In genomic region chr20:1702288-1702687, GRCh38 we compare ENCODE assay signal across 21 cellular contexts. TPM values are rescaled to one million over a fixed set of nuclear protein-coding genes. Genes with fewer than 3 reads are reported as not detected.
DNase-seq lines count a peak whose midpoint lies in the region; ATAC-seq, FAIRE-seq and TF ChIP-seq lines count a peak whose summit lies in the region.
"Had no signal": no experiment of that assay in that cellular context is flagged by ENCODE, and none has a peak within 500 bp of the region (broad histone marks: within the 10 kb centered on the region; RNA-seq: fewer than 3 reads in every experiment).

No MANE protein-coding gene starts in this region.

- no peak for FAIRE-seq in GM12878 (lab: Jason Lieb, UNC)
- FAIRE-seq: keratinocyte had no signal

- ATAC-seq in GM12878 (no peak), GM21367 (IDR thresholded peaks at IDR 0.05; ENCODE audit: unreplicated experiment) (no peak)
- ATAC-seq: Panc1 had no signal

- no TSS peak for BruUV-seq in GM12878 (replicated peaks; lab: Mats Ljungman, UMichigan)

- no peak overlapping the region for H3K4me3 Mint-ChIP-seq in immature natural killer cell
- H3K4me3 Mint-ChIP-seq: CD4-positive, CD25-positive, alpha-beta regulatory T cell; central memory CD8-positive, alpha-beta T cell; endodermal cell; neural progenitor cell had no signal

- no peak overlapping the region for H3K4me2 ChIP-seq in GM12878 (ENCODE audit: control insufficient read depth, insufficient read depth)
- H3K4me2 ChIP-seq: hepatocyte, neural progenitor cell had no signal

- H2AFZ ChIP-seq in GM12878 (ENCODE audit: control insufficient read depth, low read depth, low read length) = no peak overlapping the region
- H2AFZ ChIP-seq: hepatocyte, neural progenitor cell had no signal

- RAD21 ChIA-PET in GM12878 (lab: Charles Lee; ENCODE audit: unreplicated experiment) = no interaction called here

- H3K36me3 Mint-ChIP-seq in immature natural killer cell = no peaks in the 10 kb centered on the region
- H3K36me3 Mint-ChIP-seq: CD4-positive, CD25-positive, alpha-beta regulatory T cell; neural progenitor cell had no signal

- no peak for TF ChIP-seq EP300 in GM12878 (IDR thresholded peaks at IDR 0.05; ENCODE audit: borderline replicate concordance in 1 of 2, control insufficient read depth in 1 of 2, low read depth in 2 of 2, low read length in 2 of 2)

- H3K27me3 Mint-ChIP-seq in immature natural killer cell (ENCODE audit: low read depth in 3 of 3) = peaks cover 1 to 6% (median 2%) of the 10 kb centered on the region in 3 donors
- H3K27me3 Mint-ChIP-seq: central memory CD8-positive, alpha-beta T cell had no signal

- H3K9me3 Mint-ChIP-seq in immature natural killer cell = peaks cover 0 to 2% (median 0%) of the 10 kb centered on the region in 6 donors
- H3K9me3 Mint-ChIP-seq: endodermal cell, neural progenitor cell had no signal

- no peak for TF ChIP-seq RAD21 in GM12878 (IDR thresholded peaks at IDR 0.05; ENCODE audit: insufficient read depth, low read depth, low read length)

- no peaks in the 10 kb centered on the region; a peak in 1 of 4 replicates for H3K27me3 ChIP-seq in GM12878 (replicated peaks in 1 of 2; ENCODE audit: control insufficient read depth in 2 of 2, insufficient read depth in 2 of 2, low read length in 1 of 2)
- H3K27me3 ChIP-seq: thyroid gland had no signal

- no peaks in the 10 kb centered on the region for H3K79me2 ChIP-seq in GM12878 (ENCODE audit: control insufficient read depth, insufficient read depth, low read length)
- H3K79me2 ChIP-seq: hepatocyte had no signal

- no peak overlapping the region for H3K27ac Mint-ChIP-seq in immature natural killer cell
- H3K27ac Mint-ChIP-seq: CD4-positive, CD25-positive, alpha-beta regulatory T cell; endodermal cell; neural progenitor cell had no signal

- H3K4me1 Mint-ChIP-seq in immature natural killer cell = peaks cover 3% of the 10 kb centered on the region in 2 donors
- H3K4me1 Mint-ChIP-seq: endodermal cell, neural progenitor cell had no signal

- DNase-seq in LHCN-M2 (ENCODE audit: low read depth) (peak; percentile 60), RPMI8226 (peak; percentile 72), GM12878 (ENCODE audit: low read depth, low spot score) (no peak), cerebellum (ENCODE audit: low spot score) (no peak), immature natural killer cell (no peak), NCI-H1694 (lab: John Stamatoyannopoulos, UW) (no peak)
- DNase-seq: CD4-positive, CD25-positive, alpha-beta regulatory T cell; DMS79 treated with DMSO at 0.1 percent for 48 hours; endodermal cell; NCI-H1048; NCI-H526 treated with DMSO at 0.1 percent for 48 hours; SW 1271; thyroid gland had no signal

- H3K4me1 ChIP-seq in GM12878 (ENCODE audit: control insufficient read depth, insufficient read depth, low read length) = no peaks in the 10 kb centered on the region
- H3K4me1 ChIP-seq: thyroid gland had no signal

- H3K4me3 ChIP-seq in GM12878 = no peak overlapping the region
- H3K4me3 ChIP-seq: hepatocyte, neural progenitor cell, thyroid gland had no signal

- no peak for TF ChIP-seq POLR2A in GM12878 (IDR thresholded peaks at IDR 0.05; ENCODE audit: low read depth, low read length)

- H4K20me1 ChIP-seq in GM12878 (ENCODE audit: control insufficient read depth, insufficient read depth) = no peaks in the 10 kb centered on the region

- SMC1A ChIA-PET in GM12878 (lab: Charles Lee; ENCODE audit: uncharacterized antibody, unreplicated experiment) = interaction anchor here (0.8 kb wide), 1 partner anchor 160 kb away, joined by 3 read pairs; no protein-coding TSS in a partner anchor

- H3K9me3 ChIP-seq in GM12878 (replicated peaks; ENCODE audit: control insufficient read depth, insufficient read depth, low read length) = no peaks in the 10 kb centered on the region
- H3K9me3 ChIP-seq: thyroid gland had no signal

- H3K36me3 ChIP-seq in GM12878 (ENCODE audit: control insufficient read depth in 2 of 2, insufficient read depth in 2 of 2, low read length in 1 of 2) = no peaks in the 10 kb centered on the region
- H3K36me3 ChIP-seq: neural progenitor cell, thyroid gland had no signal

- TF ChIP-seq CTCF in GM12878 (IDR thresholded peaks at IDR 0.05 in 2 of 3, conservative IDR thresholded peaks at IDR 0.05 in 1 of 3; ENCODE audit: control insufficient read depth in 2 of 3, extremely low read depth in 1 of 3, insufficient read depth in 1 of 3, low read depth in 3 of 3, low read length in 3 of 3) = no peak

- CTCF ChIA-PET in GM12878 (lab: Yijun Ruan, JAX) = no interaction called here

- POLR2A ChIA-PET in GM12878 (lab: Charles Lee) = no interaction called here

- no peak overlapping the region for H3K9ac ChIP-seq in GM12878 (ENCODE audit: control insufficient read depth, insufficient read depth, low read length)
- H3K9ac ChIP-seq: neural progenitor cell had no signal

- intact Hi-C loops in GM12878 (cut with micrococcal nuclease; ENCODE audit: unreplicated experiment) = no loop called here

- in situ Hi-C loops in GM12878 (cut with MboI) = no loop called here

- H3K27ac ChIP-seq in GM12878 (ENCODE audit: control insufficient read depth, insufficient read depth) = no peak overlapping the region
- H3K27ac ChIP-seq: hepatocyte, neural progenitor cell, thyroid gland had no signal

- 52% methylated on average over 2 of the region's 2 CpGs for WGBS in GM12878 (ENCODE audit: insufficient coverage, insufficient replicate concordance, low lambda C conversion rate, missing lambda C conversion rate)

TF ChIP-seq in GM12878, 131 proteins besides CTCF, POLR2A, EP300 and RAD21:
- TF ChIP-seq CBFB (IDR thresholded peaks at IDR 0.05; ENCODE audit: low read depth) (no peak), RUNX3 (IDR thresholded peaks at IDR 0.05; ENCODE audit: low read length) (peak; percentile 59)

RNA-seq across cellular contexts. Expression of gene SIRPG, which starts 44.7 kb away (rescaled TPM):
- not detected in 2 replicates for total RNA-seq in LHCN-M2 (2014; rRNA removed)
- polyA plus RNA-seq in LHCN-M2 (2012) = not detected
- 16.1 and 19.4 TPM in 2 replicates for total RNA-seq in GM12878 (2013; cell fraction: nucleolus; rRNA removed)
- 2.6 and 4.3 TPM in 2 replicates for total RNA-seq in GM12878 (2014; rRNA removed)
- 2.7 and 3.1 TPM in 2 replicates for total RNA-seq in GM12878 (2014; rRNA removed; fragmentation: Illumina TruSeq; extraction: Trizol)
- 3.4 and 4.0 TPM in 2 replicates for total RNA-seq in GM12878 (2021)
- 3.2 TPM for polyA plus RNA-seq in GM12878 (2011; ENCODE audit: low read depth)
- 0.95 and 1.1 TPM in 2 replicates for polyA plus RNA-seq in GM12878 (2011; rRNA removed)
- 1.4 and 1.7 TPM in 2 replicates for polyA plus RNA-seq in GM12878 (2011; cell fraction: cytosol; rRNA removed)
- polyA plus RNA-seq in GM12878 (2011; cell fraction: nucleus; rRNA removed) = 0.79 and 0.86 TPM in 2 replicates
- polyA plus RNA-seq in GM12878 (2012) = 0.20 and 1.1 TPM in 2 replicates
- 7.6 and 8.3 TPM in 2 replicates for polyA plus RNA-seq in GM12878 (2014; fragmentation: Illumina TruSeq; extraction: Trizol)
- polyA plus RNA-seq in GM12878 (2014; fragmentation: Nextera tagmentation; extraction: Ambion mirVana) = 10 to 100 TPM; 10.0 to 13.0 TPM
- 6.5 and 6.9 TPM in 2 replicates for polyA plus RNA-seq in GM12878 (2014; rRNA removed)
- polyA plus RNA-seq in GM12878 (2016; fragmentation: Nextera tagmentation; extraction: Ambion mirVana) = 1 to 10 TPM; 2.9 to 4.0 TPM
- polyA minus RNA-seq in GM12878 (2011; rRNA and poly(A)+ RNA removed) = 0.51 and 0.62 TPM in 2 replicates
- polyA minus RNA-seq in GM12878 (2011; cell fraction: cytosol; rRNA and poly(A)+ RNA removed) = not detected in 2 replicates
- polyA minus RNA-seq in GM12878 (2011; cell fraction: nucleus; rRNA and poly(A)+ RNA removed) = not detected in 2 replicates
- not detected for total RNA-seq in cerebellum
- 10 to 100 TPM in 1 of 3 donors, 1 to 10 TPM in 2; 5.5 to 14.7 (median 6.3) TPM for polyA plus RNA-seq in immature natural killer cell
- total RNA-seq: endodermal cell, hepatocyte, HT-29, pulmonary artery endothelial cell, thyroid gland had no signal
- polyA plus RNA-seq: hepatocyte, keratinocyte had no signal

Comparison
In these comparisons a context has a peak if more than half of its experiments do, and no peak if none do; other contexts are left out.
1. DNase-seq: peak in LHCN-M2 (single experiment) and RPMI8226 (single experiment); none in GM12878 (single experiment), cerebellum (single experiment), immature natural killer cell (0 of 3) and NCI-H1694 (single experiment).